ENCODE assay signal across 9 cellular contexts in the genomic region with DNA sequence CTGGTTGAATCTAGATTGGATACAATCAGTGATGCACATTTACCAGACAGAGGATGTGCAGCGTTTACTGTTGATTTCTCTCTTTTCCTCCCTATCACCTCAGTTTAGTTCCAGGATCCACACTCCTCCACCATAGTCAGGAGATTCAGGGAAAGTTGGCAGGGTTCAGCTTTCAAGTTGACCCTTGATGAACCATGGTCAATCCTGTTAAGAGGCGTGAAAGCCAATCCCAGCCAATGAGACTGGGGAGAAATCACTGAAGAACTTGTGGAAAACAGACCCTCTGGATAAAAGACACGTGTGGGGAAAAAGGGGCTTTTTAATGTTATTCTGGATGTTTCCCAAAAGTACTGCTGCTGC. TPM values are rescaled to one million over a fixed set of nuclear protein-coding genes. Genes with fewer than 3 reads are reported as not detected.
DNase-seq lines count a peak whose midpoint lies in the region; ATAC-seq, FAIRE-seq and TF ChIP-seq lines count a peak whose summit lies in the region.
"Had no signal": no experiment of that assay in that cellular context is flagged by ENCODE, and none has a peak within 500 bp of the region (broad histone marks: within the 10 kb centered on the region; RNA-seq: fewer than 3 reads in every experiment).

No MANE protein-coding gene starts in this region.

- TF ChIP-seq POLR2A in testis (IDR thresholded peaks at IDR 0.05) (no peak), H54 (IDR thresholded peaks at IDR 0.05; ENCODE audit: low read depth, low read length) (no peak)

- H3K4me1 Mint-ChIP-seq in activated CD4-positive, alpha-beta T cell treated with anti-CD3 and anti-CD28 coated beads for 36 hours = peaks cover 20% of the 10 kb centered on the region
- peaks cover 12% of the 10 kb centered on the region for H3K4me1 Mint-ChIP-seq in activated naive CD8-positive, alpha-beta T cell treated with anti-CD3 and anti-CD28 coated beads, Interleukin-2, amount 50 U/mL, for 24 hours

- H3K36me3 ChIP-seq in left lung (no peaks in the 10 kb centered on the region), testis (ENCODE audit: low read depth, missing control alignments) (no peaks in the 10 kb centered on the region)

- peaks cover 2% of the 10 kb centered on the region for H3K36me3 Mint-ChIP-seq in activated CD4-positive, alpha-beta T cell treated with anti-CD3 and anti-CD28 coated beads for 36 hours (ENCODE audit: low read depth)
- H3K36me3 Mint-ChIP-seq in activated naive CD8-positive, alpha-beta T cell treated with anti-CD3 and anti-CD28 coated beads, Interleukin-2, amount 50 U/mL, for 24 hours (ENCODE audit: low read depth) = peaks cover 5% of the 10 kb centered on the region

- H3K4me3 ChIP-seq in left lung = peak overlapping the region; percentile 45 to 58
- H3K4me3 ChIP-seq in testis = peak overlapping the region; percentile 74 to 86

- FAIRE-seq in H54 (lab: Jason Lieb, UNC) = no peak

- peak overlapping the region; percentile 96 for H3K27ac Mint-ChIP-seq in activated CD4-positive, alpha-beta T cell treated with anti-CD3 and anti-CD28 coated beads for 36 hours
- H3K27ac Mint-ChIP-seq in activated naive CD8-positive, alpha-beta T cell treated with anti-CD3 and anti-CD28 coated beads, Interleukin-2, amount 50 U/mL, for 24 hours = peak overlapping the region; percentile 89

- TF ChIP-seq CTCF in left lung (IDR thresholded peaks at IDR 0.05) = no peak
- no peak for TF ChIP-seq CTCF in testis (IDR thresholded peaks at IDR 0.05)

- DNase-seq in activated CD4-positive, alpha-beta T cell treated with anti-CD3 and anti-CD28 coated beads for 36 hours = no peak
- no peak for DNase-seq in activated CD4-positive, alpha-beta T cell treated with anti-CD3 and anti-CD28 coated beads, Interleukin-2, amount 50 U/mL, for 1 hour
- DNase-seq in activated naive CD8-positive, alpha-beta T cell treated with anti-CD3 and anti-CD28 coated beads, Interleukin-2, amount 50 U/mL, for 24 hours = no peak
- no peak for DNase-seq in left lung
- no peak for DNase-seq in testis
- no peak for DNase-seq in NCI-H1048 (lab: John Stamatoyannopoulos, UW)
- no peak for DNase-seq in H54 (ENCODE audit: insufficient read length, low spot score)

- H3K9me3 Mint-ChIP-seq in activated CD4-positive, alpha-beta T cell treated with anti-CD3 and anti-CD28 coated beads for 36 hours (ENCODE audit: low read depth) = peaks cover 6% of the 10 kb centered on the region
- H3K9me3 Mint-ChIP-seq in activated naive CD8-positive, alpha-beta T cell treated with anti-CD3 and anti-CD28 coated beads, Interleukin-2, amount 50 U/mL, for 24 hours = peaks cover 4% of the 10 kb centered on the region

- no peak for ATAC-seq in activated CD4-positive, alpha-beta T cell treated with anti-CD3 and anti-CD28 coated beads for 36 hours
- ATAC-seq in activated naive CD8-positive, alpha-beta T cell treated with anti-CD3 and anti-CD28 coated beads, Interleukin-2, amount 50 U/mL, for 24 hours = no peak
- ATAC-seq in left lung (no peak), GM18502 (IDR thresholded peaks at IDR 0.05; ENCODE audit: poor library complexity, unreplicated experiment) (no peak)

- peak overlapping the region; percentile 72 to 86 for H3K27ac ChIP-seq in left lung
- peak overlapping the region; percentile 92 to 95 for H3K27ac ChIP-seq in testis

- 27 to 37% methylated on average over 3 of the region's 3 CpGs for WGBS in testis, 2 donors

- peaks cover 0 to 20% of the 10 kb centered on the region in 2 donors for H3K27me3 ChIP-seq in left lung
- H3K27me3 ChIP-seq in testis = no peaks in the 10 kb centered on the region

- CTCF ChIA-PET in activated CD4-positive, alpha-beta T cell treated with anti-CD3 and anti-CD28 coated beads for 36 hours (lab: Charles Lee) = interaction anchor here (1.0 kb wide), 2 partner anchors 160 to 162 kb away, joined by 3 read pairs; no protein-coding TSS in a partner anchor

- peaks cover 0 to 10% of the 10 kb centered on the region in 2 donors for H3K4me1 ChIP-seq in left lung
- peaks cover 6% of the 10 kb centered on the region for H3K4me1 ChIP-seq in testis

- H3K9me3 ChIP-seq in left lung (peaks cover 0 to 4% of the 10 kb centered on the region in 2 donors), testis (no peaks in the 10 kb centered on the region)

- H3K27me3 Mint-ChIP-seq in activated CD4-positive, alpha-beta T cell treated with anti-CD3 and anti-CD28 coated beads for 36 hours = peaks cover 9% of the 10 kb centered on the region
- H3K27me3 Mint-ChIP-seq in activated naive CD8-positive, alpha-beta T cell treated with anti-CD3 and anti-CD28 coated beads, Interleukin-2, amount 50 U/mL, for 24 hours = peaks cover 8% of the 10 kb centered on the region

- POLR2A ChIA-PET in activated CD4-positive, alpha-beta T cell treated with anti-CD3 and anti-CD28 coated beads for 36 hours (lab: Charles Lee) = no interaction called here

- intact Hi-C loops in activated CD4-positive, alpha-beta T cell treated with anti-CD3 and anti-CD28 coated beads for 36 hours (cut with DNase I, micrococcal nuclease) = loop anchor here (1.0 to 10.0 kb wide), 12 partner anchors 162 to 1920 kb away; partner anchors contain the start of genes DTD1 (in 2 of the 2), RALGAPA2 (in 2 of the 2), CFAP61 (in 1 of the 2) and CRNKL1 (in 1 of the 2)
- intact Hi-C loops in left lung (cut with DNase I) = no loop called here
- intact Hi-C loops in testis (cut with DNase I; ENCODE audit: low total_unique reads) = no loop called here

- H3K4me3 Mint-ChIP-seq in activated CD4-positive, alpha-beta T cell treated with anti-CD3 and anti-CD28 coated beads for 36 hours = peak overlapping the region; percentile 87
- peak overlapping the region; percentile 86 for H3K4me3 Mint-ChIP-seq in activated naive CD8-positive, alpha-beta T cell treated with anti-CD3 and anti-CD28 coated beads, Interleukin-2, amount 50 U/mL, for 24 hours

RNA-seq across cellular contexts. Expression of gene SCP2D1, which starts 19.2 kb away (rescaled TPM):
- not detected for total RNA-seq in activated CD4-positive, alpha-beta T cell treated with anti-CD3 and anti-CD28 coated beads for 36 hours
- total RNA-seq in left lung (not detected), testis (10 to 100 TPM; 20.1 to 56.4 TPM)
- 42.0 TPM for polyA plus RNA-seq in testis (ENCODE audit: insufficient read depth, low read depth, low replicate concordance)
- total RNA-seq: T-helper 1 cell treated with Interleukin-12 subunit alpha and Interleukin-12 subunit beta and Interleukin-4 antibody, amounts not matched to agents 30 ng/mL and 1 ng/mL, for 36 hours had no signal

Comparison
In these comparisons a context has a peak if more than half of its experiments do, and no peak if none do; other contexts are left out.
1. RNA of gene SCP2D1, which starts 19.2 kb away (total RNA-seq): 20.1 to 56.4 TPM in testis; not detected in activated CD4-positive, alpha-beta T cell treated with anti-CD3 and anti-CD28 coated beads for 36 hours and not detected in left lung; every median in the first group is over 10 times any median in the second.
2. intact Hi-C loops: an anchor here in activated CD4-positive, alpha-beta T cell treated with anti-CD3 and anti-CD28 coated beads for 36 hours (1.0 to 10.0 kb wide); none called in left lung and testis.